ENCODE assay signal across 22 cellular contexts in genomic region chr3:299590-300301, GRCh38.
DNase-seq lines count a peak whose midpoint lies in the region; ATAC-seq and TF ChIP-seq lines count a peak whose summit lies in the region.
"Had no signal": no experiment of that assay in that cellular context is flagged by ENCODE, and none has a peak within 500 bp of the region (broad histone marks: within the 10 kb centered on the region; RNA-seq: fewer than 3 reads in every experiment).

No MANE protein-coding gene starts in this region.

- H3K9me3 Mint-ChIP-seq in neural progenitor cell = peaks cover 18% of the 10 kb centered on the region

- TF ChIP-seq CTCF in neural progenitor cell (IDR thresholded peaks at IDR 0.05) = no peak

- peaks cover 31% of the 10 kb centered on the region for H3K4me1 Mint-ChIP-seq in neural progenitor cell
- H3K4me1 Mint-ChIP-seq: CD8-positive, alpha-beta memory T cell had no signal

- DNase-seq in NCI-H2029 (lab: John Stamatoyannopoulos, UW) (peak; percentile 56), midbrain (lab: John Stamatoyannopoulos, UW) (no peak), neural progenitor cell (ENCODE audit: low spot score) (no peak), HEK293T (ENCODE audit: extremely low spot score) (no peak)
- no peak for DNase-seq in activated naive CD4-positive, alpha-beta T cell treated with Interleukin-2 at 50 U/mL for 16 hours
- DNase-seq: activated CD4-positive, CD25-positive, alpha-beta regulatory T cell treated with anti-CD3 and anti-CD28 coated beads, Interleukin-2, amount 50 U/mL, for 72 hours; brain microvascular endothelial cell; CD8-positive, alpha-beta memory T cell; colonic mucosa; head of caudate nucleus; NCI-H1436; posterior cingulate gyrus; stimulated activated CD4-positive, alpha-beta T cell treated with anti-CD3 and anti-CD28 coated beads, Interleukin-1b, Interleukin-23, amount 100 ng/mL, for 48 hours; stimulated activated naive CD4-positive, alpha-beta T cell; tibial artery had no signal

- no peak overlapping the region for H2AFZ ChIP-seq in neural progenitor cell (replicated peaks)

- H3K27ac Mint-ChIP-seq in neural progenitor cell = no peak overlapping the region
- H3K27ac Mint-ChIP-seq: CD8-positive, alpha-beta memory T cell; natural killer cell treated with Interleukin-12 subunit alpha and Interleukin-12 subunit beta and Interleukin-15 and Interleukin-18, amount 100 ng/mL, for 72 hours had no signal

- no peak overlapping the region for H3K4me3 ChIP-seq in neural progenitor cell
- H3K4me3 ChIP-seq: colonic mucosa, HAP-1, tibial artery had no signal

- H3K9ac ChIP-seq in neural progenitor cell = no peak overlapping the region

- no peaks in the 10 kb centered on the region for H3K36me3 ChIP-seq in neural progenitor cell
- H3K36me3 ChIP-seq: brain microvascular endothelial cell, colonic mucosa, HAP-1, tibial artery had no signal

- H3K27me3 Mint-ChIP-seq in neural progenitor cell (ENCODE audit: insufficient read depth, low read depth) = peaks cover 2% of the 10 kb centered on the region
- H3K27me3 Mint-ChIP-seq: CD8-positive, alpha-beta memory T cell; natural killer cell treated with Interleukin-12 subunit alpha and Interleukin-12 subunit beta and Interleukin-15 and Interleukin-18, amount 100 ng/mL, for 72 hours had no signal

- POLR2A ChIA-PET in HEK293T (lab: Yijun Ruan, JAX) = no interaction called here

- no peaks in the 10 kb centered on the region for H3K9me3 ChIP-seq in neural progenitor cell (ENCODE audit: low read depth)
- H3K9me3 ChIP-seq: colonic mucosa, HAP-1, tibial artery had no signal

- H3K4me1 ChIP-seq in neural progenitor cell = peaks cover 3% of the 10 kb centered on the region
- H3K4me1 ChIP-seq: colonic mucosa, HAP-1, tibial artery had no signal

- H3K79me2 ChIP-seq in neural progenitor cell (ENCODE audit: low read depth) = no peaks in the 10 kb centered on the region

- H3F3A ChIP-seq in neural progenitor cell (ENCODE audit: low read depth) = no peaks in the 10 kb centered on the region

- no peak overlapping the region for H3K4me2 ChIP-seq in neural progenitor cell

- CTCF ChIA-PET in HEK293T (lab: Yijun Ruan, JAX) = no interaction called here

- no peaks in the 10 kb centered on the region for H4K20me1 ChIP-seq in neural progenitor cell (ENCODE audit: low read depth)

- H3K36me3 Mint-ChIP-seq in neural progenitor cell = peaks cover 7% of the 10 kb centered on the region
- H3K36me3 Mint-ChIP-seq: CD8-positive, alpha-beta memory T cell; natural killer cell treated with Interleukin-12 subunit alpha and Interleukin-12 subunit beta and Interleukin-15 and Interleukin-18, amount 100 ng/mL, for 72 hours had no signal

- ATAC-seq in GM18508 (IDR thresholded peaks at IDR 0.05; ENCODE audit: insufficient read depth, unreplicated experiment) (peak; percentile 72), GM19372 (IDR thresholded peaks at IDR 0.05; ENCODE audit: low read depth, unreplicated experiment) (peak; percentile 62), HG02759 (IDR thresholded peaks at IDR 0.05; ENCODE audit: unreplicated experiment) (peak; percentile 63)
- ATAC-seq: HepG2; left lobe of liver; natural killer cell treated with Interleukin-12 subunit alpha and Interleukin-12 subunit beta and Interleukin-15 and Interleukin-18, amount 100 ng/mL, for 72 hours had no signal

- no peaks in the 10 kb centered on the region for H3K27me3 ChIP-seq in neural progenitor cell
- H3K27me3 ChIP-seq: brain microvascular endothelial cell, colonic mucosa, tibial artery had no signal

- no peak overlapping the region for H3K4me3 Mint-ChIP-seq in neural progenitor cell
- H3K4me3 Mint-ChIP-seq: CD8-positive, alpha-beta memory T cell; natural killer cell treated with Interleukin-12 subunit alpha and Interleukin-12 subunit beta and Interleukin-15 and Interleukin-18, amount 100 ng/mL, for 72 hours had no signal

- no peak overlapping the region for H3K27ac ChIP-seq in neural progenitor cell
- H3K27ac ChIP-seq: brain microvascular endothelial cell, colonic mucosa, tibial artery had no signal

TF ChIP-seq in HEK293T, 16 proteins besides CTCF, POLR2A, EP300 and RAD21:
- TF ChIP-seq TARDBP (IDR thresholded peaks at IDR 0.05) (no peak), FOXA1 (IDR thresholded peaks at IDR 0.05) (no peak), FOXM1 (IDR thresholded peaks at IDR 0.05; ENCODE audit: borderline replicate concordance) (no peak)
